8 cellular contexts compared by ENCODE assay signal in genomic region chr17:11644265-11645212, GRCh38. TPM values are rescaled to one million over a fixed set of nuclear protein-coding genes. Genes with fewer than 3 reads are reported as not detected.
A peak's percentile ranks its signal among the peaks of the same experiment; 100 is the strongest.
DNase-seq lines count a peak whose midpoint lies in the region; ATAC-seq, FAIRE-seq and TF ChIP-seq lines count a peak whose summit lies in the region.

No MANE protein-coding gene starts in this region.

- ATAC-seq in HG03457 (IDR thresholded peaks at IDR 0.05; ENCODE audit: unreplicated experiment) = no peak

- intact Hi-C loops in CD14-positive monocyte (cut with micrococcal nuclease) = no loop called here

- H2BK20ac ChIP-seq in H9 (ENCODE audit: low read depth, low read length, poor library complexity, severe bottlenecking) = no peak overlapping the region

- FAIRE-seq in urothelium cell line (lab: Jason Lieb, UNC) = no peak

- no peak overlapping the region for H2BK5ac ChIP-seq in H9 (ENCODE audit: insufficient read length, low read length)

- H4K91ac ChIP-seq in H9 (ENCODE audit: insufficient read length, low read depth, low read length) = no peak overlapping the region

- H3K27ac Mint-ChIP-seq in CD14-positive monocyte = no peak overlapping the region
- no peak overlapping the region for H3K27ac Mint-ChIP-seq in H9

- no peaks in the 10 kb centered on the region for H3K36me3 Mint-ChIP-seq in CD14-positive monocyte
- H3K36me3 Mint-ChIP-seq in H9 (ENCODE audit: insufficient read depth in 1 of 3, low read depth in 3 of 3) = no peaks in the 10 kb centered on the region

- peaks cover 2% of the 10 kb centered on the region for H3K4me1 Mint-ChIP-seq in CD14-positive monocyte
- H3K4me1 Mint-ChIP-seq in H9 = peaks cover 0 to 4% of the 10 kb centered on the region in 2 experiments; a peak in 2 of 4 replicates

- no peak overlapping the region for H2AFZ ChIP-seq in H9 (ENCODE audit: low read length)

- H3K23ac ChIP-seq in H9 (ENCODE audit: insufficient read length, low read depth, low read length) = no peak overlapping the region

- H3K79me2 ChIP-seq in H9 (ENCODE audit: insufficient read depth, low read length) = no peaks in the 10 kb centered on the region

- WGBS in H9 (ENCODE audit: extremely low coverage, insufficient read length, low lambda C conversion rate) = no CpG with 5 or more reads among the region's 18 CpGs

- no peaks in the 10 kb centered on the region for H3K23me2 ChIP-seq in H9 (ENCODE audit: insufficient read length, low read depth, low read length, poor library complexity, severe bottlenecking)

- H3K79me1 ChIP-seq in H9 (ENCODE audit: insufficient read depth, low read depth, low read length, poor library complexity, severe bottlenecking) = no peaks in the 10 kb centered on the region

- H3K4me1 ChIP-seq in H9 (ENCODE audit: insufficient read depth, low read length) = no peaks in the 10 kb centered on the region

- no peaks in the 10 kb centered on the region for H3K27me3 ChIP-seq in H9 (ENCODE audit: insufficient read depth, low read length)

- H3T11ph ChIP-seq in H9 (ENCODE audit: low read length) = no peak overlapping the region

- no peak overlapping the region for H2AK5ac ChIP-seq in H9 (ENCODE audit: insufficient read length, low read length)

- no peak overlapping the region for H2BK12ac ChIP-seq in H9 (ENCODE audit: insufficient read length, low read depth, low read length)

- H4K5ac ChIP-seq in H9 (ENCODE audit: insufficient read length, low read depth, low read length) = no peak overlapping the region

- no peak overlapping the region for H2BK120ac ChIP-seq in H9 (ENCODE audit: low read depth, low read length, poor library complexity, severe bottlenecking)

- H3K4me3 ChIP-seq in fibroblast of villous mesenchyme (ENCODE audit: low read depth, low read length) = no peak overlapping the region

- H3K27me3 Mint-ChIP-seq in CD14-positive monocyte (ENCODE audit: low read depth in 3 of 3) (peaks cover 0 to 4% (median 0%) of the 10 kb centered on the region in 3 donors), H9 (ENCODE audit: low read depth) (peaks cover 11% of the 10 kb centered on the region; the same call in 1 of the 2 replicates)

- no peak for DNase-seq in CD14-positive monocyte (ENCODE audit: low spot score)
- DNase-seq in H9 = peak; percentile 85
- DNase-seq in NCI-H446 (lab: John Stamatoyannopoulos, UW) = peak; percentile 2 to 71
- peak; percentile 3 for DNase-seq in activated CD8-positive, alpha-beta memory T cell treated with anti-CD3 and anti-CD28 coated beads, Interleukin-2, amount 50 U/mL, for 24 hours (ENCODE audit: extremely low read depth)
- DNase-seq in fibroblast of villous mesenchyme (ENCODE audit: low read depth) = peak; percentile 42
- peak; percentile 8 for DNase-seq in non-pigmented ciliary epithelial cell (ENCODE audit: low read depth)
- DNase-seq in urothelium cell line (ENCODE audit: low spot score) = peak; percentile 61

- TF ChIP-seq CTCF in CD14-positive monocyte (IDR thresholded peaks at IDR 0.05) (peak; percentile 85), H9 (conservative IDR thresholded peaks at IDR 0.05) (peak; percentile 91), fibroblast of villous mesenchyme (IDR thresholded peaks at IDR 0.05; ENCODE audit: insufficient read depth, low read depth, low read length) (peak; percentile 60)

- H3K56ac ChIP-seq in H9 (ENCODE audit: insufficient read length, low read depth, low read length) = no peak overlapping the region

- no peaks in the 10 kb centered on the region for H4K20me1 ChIP-seq in H9 (ENCODE audit: control insufficient read depth, insufficient read depth, insufficient read length)

- H3K14ac ChIP-seq in H9 (ENCODE audit: insufficient read depth, low read length) = no peak overlapping the region

- H3K18ac ChIP-seq in H9 (ENCODE audit: insufficient read length, low read depth, low read length) = no peak overlapping the region

- no peak overlapping the region for H2BK15ac ChIP-seq in H9 (ENCODE audit: low read depth, low read length)

- H4K8ac ChIP-seq in H9 (replicated peaks; ENCODE audit: insufficient read length, low read depth, low read length) = no peak overlapping the region

- H3K4me3 Mint-ChIP-seq in CD14-positive monocyte = no peak overlapping the region
- H3K4me3 Mint-ChIP-seq in H9 = no peak overlapping the region

- H3K9me3 Mint-ChIP-seq in CD14-positive monocyte (peaks cover 0 to 3% (median 0%) of the 10 kb centered on the region in 7 donors), H9 (no peaks in the 10 kb centered on the region)

- H3K9ac ChIP-seq in H9 (ENCODE audit: extremely low read depth, insufficient read length, low read length) = no peak overlapping the region

- H3K4ac ChIP-seq in H9 (ENCODE audit: low read depth, low read length) = no peak overlapping the region

- H3K27ac ChIP-seq in H9 (ENCODE audit: insufficient read length, low read depth, low read length) = no peak overlapping the region

- no peaks in the 10 kb centered on the region for H3K9me3 ChIP-seq in H9 (ENCODE audit: control insufficient read depth, low read depth, low read length)

- no peak overlapping the region for H3K4me2 ChIP-seq in H9 (ENCODE audit: insufficient read depth, insufficient read length, low read length)

RNA-seq across cellular contexts. Expression of gene DNAH9, which starts 46.3 kb away (rescaled TPM):
- polyA plus RNA-seq in CD14-positive monocyte = not detected
- total RNA-seq in H9 (2021) (0.22 and 0.24 TPM in 2 replicates), fibroblast of villous mesenchyme (not detected in 2 replicates)
